15 cellular contexts compared by ENCODE assay signal in the genomic region with DNA sequence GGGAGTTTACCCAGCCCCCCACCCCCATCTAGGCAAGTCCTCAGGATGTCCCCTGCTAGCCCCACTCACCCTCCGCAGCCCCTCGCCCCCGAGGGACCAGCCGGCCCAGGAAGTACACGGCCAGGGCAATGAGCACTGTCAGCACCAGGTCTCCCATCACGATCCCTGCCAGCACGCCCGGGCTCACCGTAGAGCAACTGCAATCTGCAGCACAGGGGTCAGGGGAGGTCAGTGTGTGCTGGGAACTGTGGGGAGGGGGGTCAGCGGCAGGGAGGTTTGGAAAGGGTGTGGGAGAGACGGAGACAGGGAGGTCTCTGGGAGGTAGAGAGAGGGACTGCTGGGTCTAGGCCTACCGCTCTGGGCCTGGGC. TPM values are rescaled to one million over a fixed set of nuclear protein-coding genes. Genes with fewer than 3 reads are reported as not detected.
DNase-seq lines count a peak whose midpoint lies in the region; ATAC-seq and TF ChIP-seq lines count a peak whose summit lies in the region.
"Had no signal": no experiment of that assay in that cellular context is flagged by ENCODE, and none has a peak within 500 bp of the region (broad histone marks: within the 10 kb centered on the region; RNA-seq: fewer than 3 reads in every experiment).

No MANE protein-coding gene starts in this region.

- no peaks in the 10 kb centered on the region for H3K9me3 Mint-ChIP-seq in MCF 10A (ENCODE audit: unreplicated experiment)
- H3K9me3 Mint-ChIP-seq in dendritic cell treated with granulocyte-macrophage colony-stimulating factor and Interleukin-4, amounts not matched to agents 40 ng/mL and 50 ng/mL, for 4 days: no peaks in the 10 kb centered on the region
- H3K9me3 Mint-ChIP-seq in naive B cell: peaks cover 0 to 4% (median 0%) of the 10 kb centered on the region in 7 donors

- no peak for TF ChIP-seq POLR2A in breast epithelium (IDR thresholded peaks at IDR 0.05)
- TF ChIP-seq POLR2A in tibial nerve (IDR thresholded peaks at IDR 0.05): no peak

- no peak for TF ChIP-seq EP300 in tibial nerve (IDR thresholded peaks at IDR 0.05)

- no TSS peak for BruUV-seq in MCF 10A (replicated peaks; lab: Mats Ljungman, UMichigan)

- intact Hi-C loops in breast epithelium (cut with DNase I; ENCODE audit: low total_unique reads) (no loop called here), MCF 10A (cut with micrococcal nuclease) (no loop called here)
- intact Hi-C loops in dendritic cell treated with granulocyte-macrophage colony-stimulating factor and Interleukin-4, amounts not matched to agents 40 ng/mL and 50 ng/mL, for 4 days (cut with micrococcal nuclease): loop anchor here (10.0 kb wide), 1 partner anchor 163 kb away; the partner anchor contains the start of genes IGFLR1, LIN37, PSENEN and U2AF1L4

- WGBS in tibial nerve, 2 donors: 27 to 35% methylated on average over 10 to 12 of the region's 12 CpGs

- H3K27me3 Mint-ChIP-seq in MCF 10A (ENCODE audit: insufficient read depth, unreplicated experiment) (no peaks in the 10 kb centered on the region), naive B cell (no peaks in the 10 kb centered on the region)
- no peaks in the 10 kb centered on the region for H3K27me3 Mint-ChIP-seq in dendritic cell treated with granulocyte-macrophage colony-stimulating factor and Interleukin-4, amounts not matched to agents 40 ng/mL and 50 ng/mL, for 4 days

- H3K27me3 ChIP-seq in breast epithelium (no peaks in the 10 kb centered on the region), tibial nerve (no peaks in the 10 kb centered on the region)
- H3K27me3 ChIP-seq: BE2C had no signal

- no peak for TF ChIP-seq CTCF in breast epithelium (IDR thresholded peaks at IDR 0.05)
- no peak for TF ChIP-seq CTCF in MCF 10A (IDR thresholded peaks at IDR 0.05; ENCODE audit: unreplicated experiment)
- no peak for TF ChIP-seq CTCF in tibial nerve (IDR thresholded peaks at IDR 0.05)

- H3K4me3 ChIP-seq in breast epithelium: peak overlapping the region; percentile 26 to 42 (median 37)
- H3K4me3 ChIP-seq in tibial nerve: peak overlapping the region in 3 of 4 donors; percentile 2 to 39 (median 6)
- H3K4me3 ChIP-seq: mucosa of descending colon had no signal

- H3K27ac ChIP-seq in breast epithelium: peak overlapping the region in 1 of 2 donors; percentile 1
- H3K27ac ChIP-seq in tibial nerve: peak overlapping the region in 3 of 4 donors; percentile 45 to 94 (median 68)
- H3K27ac ChIP-seq: epithelial cell of prostate had no signal

- H3K27ac Mint-ChIP-seq in MCF 10A (ENCODE audit: low read depth, unreplicated experiment) (no peak overlapping the region), naive B cell (peak overlapping the region in 5 of 6 donors; percentile 10 to 96 (median 94))
- peak overlapping the region; percentile 96 for H3K27ac Mint-ChIP-seq in dendritic cell treated with granulocyte-macrophage colony-stimulating factor and Interleukin-4, amounts not matched to agents 40 ng/mL and 50 ng/mL, for 4 days

- H3K36me3 ChIP-seq in breast epithelium (no peaks in the 10 kb centered on the region), tibial nerve (no peaks in the 10 kb centered on the region)
- H3K36me3 ChIP-seq: BE2C had no signal

- peaks cover 0 to 7% of the 10 kb centered on the region in 2 donors for H3K4me1 ChIP-seq in breast epithelium
- H3K4me1 ChIP-seq in tibial nerve: peaks cover 0 to 34% (median 14%) of the 10 kb centered on the region in 4 donors

- H3K4me3 Mint-ChIP-seq in MCF 10A (ENCODE audit: unreplicated experiment) (no peak overlapping the region), naive B cell (peak overlapping the region in 2 of 8 donors; percentile 30 to 73)
- H3K4me3 Mint-ChIP-seq in dendritic cell treated with granulocyte-macrophage colony-stimulating factor and Interleukin-4, amounts not matched to agents 40 ng/mL and 50 ng/mL, for 4 days: peak overlapping the region; percentile 98

- ATAC-seq in naive B cell (ENCODE audit: low read depth in 2 of 2) (no peak), GM21526 (IDR thresholded peaks at IDR 0.05; ENCODE audit: low FRiP score, unreplicated experiment) (no peak)
- ATAC-seq: HCT116 had no signal

- CTCF ChIA-PET in MCF 10A (lab: Yijun Ruan, JAX): no interaction called here

- H3K9me3 ChIP-seq in breast epithelium: no peaks in the 10 kb centered on the region
- no peaks in the 10 kb centered on the region for H3K9me3 ChIP-seq in tibial nerve
- H3K9me3 ChIP-seq: BE2C, mucosa of descending colon had no signal

- H3K36me3 Mint-ChIP-seq in MCF 10A (ENCODE audit: insufficient read depth, unreplicated experiment) (no peaks in the 10 kb centered on the region), naive B cell (no peaks in the 10 kb centered on the region)
- H3K36me3 Mint-ChIP-seq in dendritic cell treated with granulocyte-macrophage colony-stimulating factor and Interleukin-4, amounts not matched to agents 40 ng/mL and 50 ng/mL, for 4 days (ENCODE audit: low read depth): peaks cover 60% of the 10 kb centered on the region

- POLR2A ChIA-PET in MCF 10A (lab: Yijun Ruan, JAX): no interaction called here

- H3K4me1 Mint-ChIP-seq in MCF 10A (ENCODE audit: insufficient read depth, unreplicated experiment): peaks cover 9% of the 10 kb centered on the region
- H3K4me1 Mint-ChIP-seq in dendritic cell treated with granulocyte-macrophage colony-stimulating factor and Interleukin-4, amounts not matched to agents 40 ng/mL and 50 ng/mL, for 4 days (ENCODE audit: low read depth): peaks cover 80% of the 10 kb centered on the region
- H3K4me1 Mint-ChIP-seq in naive B cell: peaks cover 51 to 70% (median 57%) of the 10 kb centered on the region in 3 donors

- no peak for DNase-seq in breast epithelium (ENCODE audit: low spot score in 2 of 2)
- no peak for DNase-seq in MCF 10A (ENCODE audit: unreplicated experiment)
- DNase-seq in naive B cell: no peak
- DNase-seq in tibial nerve (ENCODE audit: low spot score in 2 of 2): no peak
- no peak for DNase-seq in activated CD8-positive, alpha-beta memory T cell treated with anti-CD3 and anti-CD28 coated beads for 24 hours
- DNase-seq in NCI-H2029 treated with DMSO at 0.1 percent for 48 hours (lab: John Stamatoyannopoulos, UW): no peak
- DNase-seq: BE2C, DND-41, NCI-H146, SHP77 treated with DMSO at 0.1 percent for 48 hours had no signal

RNA-seq across cellular contexts. Expression of gene TYROBP, which starts 0.7 kb away (rescaled TPM):
- total RNA-seq in breast epithelium (100 to 1,000 TPM in 2 of 3 donors, 10 to 100 TPM in 1; 56.4 to 239 (median 112) TPM), MCF 10A (2022) (not detected in 2 replicates), tibial nerve (100 to 1,000 TPM in 3 of 4 donors, 10 to 100 TPM in 1; 41.4 to 122 (median 117) TPM)
- polyA plus RNA-seq in naive B cell (ENCODE audit: low read depth in 6 of 6): 10 to 100 TPM in 2 of 6 donors, 1 to 10 TPM in 4; 3.4 to 28.6 (median 8.3) TPM

RNA-seq across cellular contexts. Expression of gene HCST, which starts 5.0 kb away (rescaled TPM):
- 1 to 10 TPM; 3.3 to 7.2 (median 3.5) TPM for total RNA-seq in breast epithelium
- not detected in 2 replicates for total RNA-seq in MCF 10A (2022)
- 10 to 100 TPM; 33.8 to 58.5 (median 47.5) TPM for polyA plus RNA-seq in naive B cell (ENCODE audit: low read depth in 6 of 6)
- total RNA-seq in tibial nerve: 10 to 100 TPM; 10.5 to 37.6 (median 15.5) TPM

RNA-seq across cellular contexts. Expression of gene NFKBID, which starts 7.0 kb away (rescaled TPM):
- total RNA-seq in breast epithelium: 10 to 100 TPM in 1 of 3 donors, 1 to 10 TPM in 2; 4.3 to 15.2 (median 7.9) TPM
- 6.4 and 8.4 TPM in 2 replicates for total RNA-seq in MCF 10A (2022)
- polyA plus RNA-seq in naive B cell (ENCODE audit: low read depth in 6 of 6): 10 to 100 TPM; 13.5 to 79.7 (median 55.3) TPM
- total RNA-seq in tibial nerve: 10 to 100 TPM; 15.1 to 23.8 (median 21.8) TPM

RNA-seq across cellular contexts. Expression of gene LRFN3, which starts 28.8 kb away (rescaled TPM):
- total RNA-seq in breast epithelium: 1 to 10 TPM; 5.2 to 6.7 (median 5.4) TPM
- 7.4 and 10.1 TPM in 2 replicates for total RNA-seq in MCF 10A (2022)
- polyA plus RNA-seq in naive B cell (ENCODE audit: low read depth in 6 of 6): under 1 TPM in 3 of 6 donors, not detected in 3; 0.12 to 0.22 (median 0.14) TPM
- total RNA-seq in tibial nerve: 10 to 100 TPM in 2 of 4 donors, 1 to 10 TPM in 2; 5.0 to 20.4 (median 8.6) TPM

RNA-seq across cellular contexts. Expression of gene APLP1, which starts 39.0 kb away (rescaled TPM):
- 1 to 10 TPM; 2.6 to 4.2 (median 3.3) TPM for total RNA-seq in breast epithelium
- 1.3 and 2.4 TPM in 2 replicates for total RNA-seq in MCF 10A (2022)
- not detected for polyA plus RNA-seq in naive B cell (ENCODE audit: low read depth in 6 of 6)
- total RNA-seq in tibial nerve: 10 to 100 TPM in 2 of 4 donors, 1 to 10 TPM in 2; 8.7 to 19.7 (median 10.7) TPM

Comparison
In these comparisons a context has a peak if more than half of its experiments do, and no peak if none do; other contexts are left out.
1. RNA of gene TYROBP, which starts 0.7 kb away (total RNA-seq): 41.4 to 122 TPM in tibial nerve and 56.4 to 239 TPM in breast epithelium; not detected in MCF 10A; every median in the first group is over 10 times any median in the second.